8 cellular contexts compared by ENCODE assay signal in the genomic region with DNA sequence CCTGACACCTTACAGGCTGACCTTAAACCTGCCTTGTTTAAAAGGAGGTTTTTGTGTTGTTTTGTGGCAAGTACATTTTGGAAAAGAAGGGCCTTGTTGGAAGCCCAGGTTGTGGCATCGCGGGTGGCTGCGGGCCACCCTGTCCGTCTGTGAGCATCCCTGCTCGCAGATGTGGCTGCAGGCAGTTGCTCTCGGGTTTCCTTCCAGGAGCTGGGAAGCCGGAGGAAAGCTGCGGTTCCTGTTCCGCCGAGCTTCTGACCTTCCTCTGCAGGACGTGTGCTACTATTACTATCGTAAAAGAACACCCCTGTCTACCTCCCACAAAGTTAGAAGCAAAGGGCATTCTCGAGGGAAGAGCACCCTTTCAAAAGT. TPM values are rescaled to one million over a fixed set of nuclear protein-coding genes. Genes with fewer than 3 reads are reported as not detected.
A peak's percentile ranks its signal among the peaks of the same experiment; 100 is the strongest.
DNase-seq lines count a peak whose midpoint lies in the region; ATAC-seq, FAIRE-seq and TF ChIP-seq lines count a peak whose summit lies in the region.

No MANE protein-coding gene starts in this region.

- H3K27ac ChIP-seq in SK-N-SH (ENCODE audit: low read depth in 2 of 2, low read length in 1 of 2) (peak overlapping the region; percentile 70 to 90), epithelial cell of prostate (peak overlapping the region; percentile 86)

- DNase-seq in A172 (ENCODE audit: low spot score) (peak; percentile 29), GF-D8 (lab: John Stamatoyannopoulos, UW) (peak; percentile 22), SK-N-SH (peak; percentile 56), epithelial cell of prostate (ENCODE audit: low read depth, low spot score) (no peak), urothelium cell line (ENCODE audit: low spot score) (peak; percentile 30), NCI-H2196 (lab: John Stamatoyannopoulos, UW; ENCODE audit: unreplicated experiment) (no peak)

- H3K9me3 ChIP-seq in SK-N-SH (no peaks in the 10 kb centered on the region), mononuclear cell (ENCODE audit: low read depth, low read length) (no peaks in the 10 kb centered on the region)

- H4K20me1 ChIP-seq in SK-N-SH (ENCODE audit: insufficient read depth), result peaks cover 5% of the 10 kb centered on the region; the same call in 1 of the 2 replicates

- 0 out of 2 replicates have a peak, but pooled peaks have one; percentile 2 for TF ChIP-seq CTCF in SK-N-SH (IDR thresholded peaks at IDR 0.05)

- H3K36me3 ChIP-seq in SK-N-SH (replicated peaks in 1 of 2; ENCODE audit: control insufficient read depth in 1 of 2, insufficient read depth in 2 of 2, low read length in 1 of 2), result peaks cover 7 to 17% of the 10 kb centered on the region in 2 experiments

- H3K27me3 ChIP-seq in SK-N-SH (ENCODE audit: insufficient read depth) (no peaks in the 10 kb centered on the region), mononuclear cell (ENCODE audit: insufficient read depth, low read length) (no peaks in the 10 kb centered on the region)

- CTCF ChIA-PET in SK-N-SH (lab: Yijun Ruan, JAX), result interaction anchor here (0.6 to 1.6 kb wide), 2 partner anchors 15 to 340 kb away, joined by 3 read pairs; no protein-coding TSS in a partner anchor

- H3K4me1 ChIP-seq in SK-N-SH (ENCODE audit: control insufficient read depth in 1 of 2, insufficient read depth in 2 of 2, low read depth in 1 of 2, low read length in 1 of 2) (peaks cover 0 to 4% of the 10 kb centered on the region in 2 experiments; a peak in 2 of 4 replicates), mononuclear cell (ENCODE audit: insufficient read depth, low read length) (peaks cover 23% of the 10 kb centered on the region)

- no peak for TF ChIP-seq RAD21 in SK-N-SH (IDR thresholded peaks at IDR 0.05; ENCODE audit: low read length)

- peak overlapping the region; percentile 84 for H3K4me2 ChIP-seq in SK-N-SH

- H2AFZ ChIP-seq in SK-N-SH (ENCODE audit: low read depth), result peak overlapping the region; percentile 89

- POLR2A ChIA-PET in SK-N-SH (lab: Yijun Ruan, JAX), result interaction anchor here (1.3 kb wide), 1 partner anchor 11 kb away, joined by 3 read pairs; no protein-coding TSS in a partner anchor

- peaks cover 54% of the 10 kb centered on the region for H3K79me2 ChIP-seq in SK-N-SH (ENCODE audit: insufficient read depth)

- H3F3A ChIP-seq in SK-N-SH (replicated peaks; ENCODE audit: insufficient read depth), result peaks cover 5% of the 10 kb centered on the region

- peak overlapping the region; percentile 86 for H3K9ac ChIP-seq in SK-N-SH

- WGBS in SK-N-SH (ENCODE audit: low lambda C conversion rate), result 0% methylated on average over 8 of the region's 13 CpGs

- peak overlapping the region; percentile 90 to 95 for H3K4me3 ChIP-seq in SK-N-SH (ENCODE audit: low read depth in 2 of 2, low read length in 1 of 2)
- H3K4me3 ChIP-seq in mononuclear cell (ENCODE audit: low read length), result peak overlapping the region; percentile 90

- ATAC-seq in HG03097 (IDR thresholded peaks at IDR 0.05; ENCODE audit: low FRiP score, unreplicated experiment), result peak; percentile 6

- H3K9me2 ChIP-seq in SK-N-SH, result no peaks in the 10 kb centered on the region

- no peak for TF ChIP-seq EP300 in SK-N-SH (IDR thresholded peaks at IDR 0.05; ENCODE audit: borderline replicate concordance in 1 of 2, low read depth in 1 of 2, low read length in 1 of 2)

- FAIRE-seq in urothelium cell line (lab: Jason Lieb, UNC), result no peak

TF ChIP-seq in SK-N-SH, 30 proteins besides CTCF, POLR2A, EP300 and RAD21:
- TF ChIP-seq, protein P1, sequence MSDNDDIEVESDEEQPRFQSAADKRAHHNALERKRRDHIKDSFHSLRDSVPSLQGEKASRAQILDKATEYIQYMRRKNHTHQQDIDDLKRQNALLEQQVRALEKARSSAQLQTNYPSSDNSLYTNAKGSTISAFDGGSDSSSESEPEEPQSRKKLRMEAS (IDR thresholded peaks at IDR 0.05; ENCODE audit: low read depth), result 0 out of 2 replicates have a peak, but pooled peaks have one; percentile 13
- TF ChIP-seq SIN3A (IDR thresholded peaks at IDR 0.05; ENCODE audit: borderline replicate concordance, low read depth, low read length), result peak; percentile 45; the same call in 1 of the 2 replicates
- no peak for TF ChIP-seq TEAD4 (IDR thresholded peaks at IDR 0.05; ENCODE audit: borderline replicate concordance, insufficient read depth)
TF ChIP-seq in SK-N-SH: peak in this region for 2.

RNA-seq across cellular contexts. Expression of a gene that starts 0.8 kb away (rescaled TPM):
- 165 and 192 TPM in 2 replicates for total RNA-seq in A172 (2014; rRNA removed; shearing (Covaris generic))
- polyA plus RNA-seq in SK-N-SH (2012; rRNA removed), result 51.0 and 51.5 TPM in 2 replicates
- polyA plus RNA-seq in SK-N-SH (2012; cell fraction: cytosol; rRNA removed), result 56.4 and 67.7 TPM in 2 replicates
- 50.5 and 79.4 TPM in 2 replicates for polyA plus RNA-seq in SK-N-SH (2012; cell fraction: nucleus; rRNA removed)
- 61.7 TPM for total RNA-seq in mononuclear cell

RNA-seq across cellular contexts. Expression of a gene that starts 53.3 kb away (rescaled TPM):
- not detected in 2 replicates for total RNA-seq in A172 (2014; rRNA removed; shearing (Covaris generic))
- polyA plus RNA-seq in SK-N-SH (2012; rRNA removed), result 0.03 and 0.13 TPM in 2 replicates
- 0.14 and 0.17 TPM in 2 replicates for polyA plus RNA-seq in SK-N-SH (2012; cell fraction: cytosol; rRNA removed)
- polyA plus RNA-seq in SK-N-SH (2012; cell fraction: nucleus; rRNA removed), result 0.07 and 0.08 TPM in 2 replicates
- not detected for total RNA-seq in mononuclear cell

Comparison
In these comparisons a context has a peak if more than half of its experiments do, and no peak if none do; other contexts are left out.
1. DNase-seq: peak in A172 (single experiment), GF-D8 (single experiment), SK-N-SH (single experiment) and urothelium cell line (single experiment); none in epithelial cell of prostate (single experiment) and NCI-H2196 (single experiment).